20 cellular contexts compared by ENCODE assay signal in genomic region chr12:130639759-130640158, GRCh38.
"Had no signal": no experiment of that assay in that cellular context is flagged by ENCODE, and none has a peak within 500 bp of the region (broad histone marks: within the 10 kb centered on the region; RNA-seq: fewer than 3 reads in every experiment).

No MANE protein-coding gene starts in this region.

- DNase-seq: activated CD4-positive, alpha-beta T cell treated with anti-CD3 and anti-CD28 coated beads, Interleukin-2, amount 50 U/mL, for 48 hours; activated CD4-positive, CD25-positive, alpha-beta regulatory T cell treated with anti-CD3 and anti-CD28 coated beads, Interleukin-2, amount 50 U/mL, for 72 hours; activated CD8-positive, alpha-beta memory T cell treated with anti-CD3 and anti-CD28 coated beads, Interleukin-2, amount 10 ng/mL, durations not matched to agents 7 days and 5 days; activated naive CD4-positive, alpha-beta T cell treated with anti-CD3 and anti-CD28 coated beads for 36 hours; activated naive CD8-positive, alpha-beta T cell treated with anti-CD3 and anti-CD28 coated beads, Interleukin-2, amount 50 U/mL, for 24 hours; activated T-cell treated with anti-CD3 and anti-CD28 coated beads, Interleukin-2, amount 50 U/mL, for 1 hour; dermis blood vessel endothelial cell; gastrocnemius medialis; naive thymus-derived CD4-positive, alpha-beta T cell; retina; stimulated activated CD4-positive, alpha-beta T cell treated with anti-CD3 and anti-CD28 coated beads, Interleukin-12 subunit alpha, Interleukin-12 subunit beta, amount 100 ng/mL, for 4 hours; stimulated activated CD4-positive, alpha-beta T cell treated with anti-CD3 and anti-CD28 coated beads, Interleukin-2, amount 100 ng/mL, for 24 hours; stomach; T-helper 9 cell had no signal

- ATAC-seq: activated CD8-positive, alpha-beta memory T cell treated with anti-CD3 and anti-CD28 coated beads, Interleukin-2, amount 10 ng/mL, durations not matched to agents 7 days and 5 days; activated naive CD8-positive, alpha-beta T cell treated with anti-CD3 and anti-CD28 coated beads, Interleukin-2, amount 50 U/mL, for 24 hours; gastrocnemius medialis; left lobe of liver; naive thymus-derived CD4-positive, alpha-beta T cell had no signal

- H2AFZ ChIP-seq: parathyroid adenoma had no signal

- H3K9me3 ChIP-seq: ascending aorta, gastrocnemius medialis, neutrophil, stomach, thoracic aorta had no signal

- H3K4me1 ChIP-seq: ascending aorta, gastrocnemius medialis, parathyroid adenoma, stomach had no signal

- H3K9ac ChIP-seq: parathyroid adenoma had no signal

- H3K36me3 ChIP-seq: ascending aorta, gastrocnemius medialis, neutrophil, stomach, thoracic aorta had no signal

- H3K4me3 ChIP-seq: ascending aorta, gastrocnemius medialis, stomach, thoracic aorta had no signal

- H3K27me3 ChIP-seq: ascending aorta, gastrocnemius medialis had no signal

- H3K27ac ChIP-seq: ascending aorta, epithelial cell of prostate, gastrocnemius medialis, neutrophil, parathyroid adenoma, stomach, thoracic aorta had no signal
